In the genomic region with DNA sequence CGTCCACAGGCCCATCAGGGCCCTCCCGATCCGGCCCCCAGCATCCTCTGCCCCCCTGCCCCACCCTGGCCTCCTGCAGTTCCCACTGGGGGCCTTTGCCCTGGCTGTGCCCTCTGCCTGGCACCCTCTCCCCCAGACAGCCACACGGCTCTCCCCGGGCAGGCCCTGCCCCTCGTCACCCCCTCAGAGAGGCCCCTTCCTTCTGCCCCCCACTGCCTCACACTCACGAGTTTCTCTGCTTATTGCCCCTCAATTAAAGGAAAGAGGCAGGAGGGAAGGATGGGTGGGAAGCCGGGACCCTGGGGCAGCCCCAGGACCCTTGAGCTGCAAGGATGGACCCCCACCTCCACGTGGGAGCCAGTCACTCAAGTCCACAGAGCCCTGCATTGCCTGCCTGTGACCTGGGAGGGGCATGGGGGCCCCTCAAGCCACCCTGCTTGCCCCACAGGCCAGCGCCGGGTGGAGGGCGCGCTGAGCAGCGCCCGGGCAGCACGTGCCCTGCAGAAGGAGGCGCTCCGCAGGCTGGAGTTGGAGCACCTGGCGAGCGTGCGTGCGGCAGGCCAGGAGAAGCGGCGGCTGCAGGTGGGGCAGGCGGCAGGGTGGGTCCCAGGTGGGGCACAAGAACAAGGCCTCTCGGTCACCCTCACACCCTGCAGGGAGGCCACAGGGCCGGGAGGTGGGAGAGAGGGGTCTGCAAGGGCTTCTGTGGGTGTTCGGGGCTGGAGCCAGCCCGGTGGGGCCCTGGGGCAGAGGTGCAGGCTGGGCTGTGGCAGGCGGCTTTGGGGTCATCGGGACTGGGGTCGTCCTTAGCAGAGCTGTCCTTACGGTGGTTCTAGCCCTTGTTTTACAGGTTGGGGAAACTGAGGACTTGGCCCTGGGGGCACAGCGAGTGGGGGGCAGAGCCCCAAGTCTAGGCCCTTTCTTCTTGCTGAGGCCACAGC, we compare ENCODE assay signal across 17 cellular contexts. TPM values are rescaled to one million over a fixed set of nuclear protein-coding genes. Genes with fewer than 3 reads are reported as not detected.
DNase-seq lines count a peak whose midpoint lies in the region; ATAC-seq, FAIRE-seq and TF ChIP-seq lines count a peak whose summit lies in the region.
"Had no signal": no experiment of that assay in that cellular context is flagged by ENCODE, and none has a peak within 500 bp of the region (broad histone marks: within the 10 kb centered on the region; RNA-seq: fewer than 3 reads in every experiment).

No MANE protein-coding gene starts in this region.

- H3K9me3 Mint-ChIP-seq in activated CD8-positive, alpha-beta T cell treated with anti-CD3 and anti-CD28 coated beads, Interleukin-2, amount 10 ng/mL, durations not matched to agents 7 days and 5 days (ENCODE audit: insufficient read depth): no peaks in the 10 kb centered on the region

- TF ChIP-seq POLR2A in HepG2 (IDR thresholded peaks at IDR 0.05; ENCODE audit: insufficient read depth in 1 of 2, low read depth in 2 of 2, low read length in 2 of 2): no peak

- no peak overlapping the region for H2AFZ ChIP-seq in HepG2 (ENCODE audit: low read length)
- H2AFZ ChIP-seq: GM23248 had no signal

- H3K4me2 ChIP-seq in BLaER1 (peak overlapping the region; percentile 62), HepG2 (ENCODE audit: low read depth, low read length) (peak overlapping the region; percentile 93)

- H3K36me3 ChIP-seq in BLaER1 (no peaks in the 10 kb centered on the region), HepG2 (replicated peaks in 1 of 2; ENCODE audit: control insufficient read depth in 1 of 2, insufficient read depth in 2 of 2, low read length in 2 of 2) (no peaks in the 10 kb centered on the region)
- H3K36me3 ChIP-seq: Peyer's patch had no signal

- CTCF ChIA-PET in HepG2 (lab: Yijun Ruan, JAX; ENCODE audit: low intra/inter-chr PET ratio, low total read pairs): no interaction called here
- CTCF ChIA-PET in activated CD8-positive, alpha-beta T cell treated with anti-CD3 and anti-CD28 coated beads, Interleukin-2, amount 10 ng/mL, durations not matched to agents 7 days and 5 days (lab: Charles Lee): no interaction called here

- H3K9me3 ChIP-seq in BLaER1 (no peaks in the 10 kb centered on the region; the same call in 1 of the 2 replicates), HepG2 (ENCODE audit: low read length) (no peaks in the 10 kb centered on the region)
- H3K9me3 ChIP-seq: Peyer's patch had no signal

- no peak overlapping the region for H3K27ac Mint-ChIP-seq in activated CD8-positive, alpha-beta T cell treated with anti-CD3 and anti-CD28 coated beads, Interleukin-2, amount 10 ng/mL, durations not matched to agents 7 days and 5 days
- H3K27ac Mint-ChIP-seq: CD4-positive, alpha-beta memory T cell had no signal

- no peaks in the 10 kb centered on the region for H3K4me1 Mint-ChIP-seq in activated CD8-positive, alpha-beta T cell treated with anti-CD3 and anti-CD28 coated beads, Interleukin-2, amount 10 ng/mL, durations not matched to agents 7 days and 5 days (ENCODE audit: low read depth)
- H3K4me1 Mint-ChIP-seq: CD4-positive, alpha-beta memory T cell had no signal

- H3K36me3 Mint-ChIP-seq in activated CD8-positive, alpha-beta T cell treated with anti-CD3 and anti-CD28 coated beads, Interleukin-2, amount 10 ng/mL, durations not matched to agents 7 days and 5 days (ENCODE audit: low read depth): no peaks in the 10 kb centered on the region
- H3K36me3 Mint-ChIP-seq: CD4-positive, alpha-beta memory T cell had no signal

- H3K4me1 ChIP-seq in BLaER1: peaks cover 40% of the 10 kb centered on the region
- H3K4me1 ChIP-seq in HepG2 (ENCODE audit: insufficient read depth, low read length): peaks cover 73% of the 10 kb centered on the region

- no peak for DNase-seq in HepG2 (ENCODE audit: low spot score)
- peak; percentile 75 for DNase-seq in posterior vena cava (ENCODE audit: low spot score)
- no peak for DNase-seq in activated CD8-positive, alpha-beta T cell treated with anti-CD3 and anti-CD28 coated beads, Interleukin-2, amount 10 ng/mL, durations not matched to agents 7 days and 5 days
- DNase-seq in NCI-H526 (lab: John Stamatoyannopoulos, UW): no peak
- no peak for DNase-seq in Kasumi-1 (lab: John Stamatoyannopoulos, UW)
- DNase-seq: ACHN; CD4-positive, alpha-beta memory T cell; GDM1; GM23248; NCI-H1105; NCI-H2081; NCI-H446 treated with DMSO at 0.1 percent for 48 hours had no signal

- no peak for ATAC-seq in HepG2
- ATAC-seq in activated CD8-positive, alpha-beta T cell treated with anti-CD3 and anti-CD28 coated beads, Interleukin-2, amount 10 ng/mL, durations not matched to agents 7 days and 5 days: no peak

- no peak for TF ChIP-seq RAD21 in HepG2 (CRISPR knock-in tag; IDR thresholded peaks at IDR 0.05)

- TF ChIP-seq EP300 in HepG2 (IDR thresholded peaks at IDR 0.05; ENCODE audit: low read depth in 2 of 2, low read length in 2 of 2): no peak
- no peak for TF ChIP-seq EP300 in HepG2 (CRISPR knock-in tag; IDR thresholded peaks at IDR 0.05; ENCODE audit: borderline replicate concordance)

- H3K4me3 Mint-ChIP-seq in activated CD8-positive, alpha-beta T cell treated with anti-CD3 and anti-CD28 coated beads, Interleukin-2, amount 10 ng/mL, durations not matched to agents 7 days and 5 days: no peak overlapping the region
- H3K4me3 Mint-ChIP-seq: CD4-positive, alpha-beta memory T cell had no signal

- H4K20me1 ChIP-seq in BLaER1: no peaks in the 10 kb centered on the region
- H4K20me1 ChIP-seq in HepG2 (ENCODE audit: insufficient read depth, low read length): no peaks in the 10 kb centered on the region

- intact Hi-C loops in HepG2 (cut with micrococcal nuclease; ENCODE audit: unreplicated experiment) (loop anchor here (2.0 kb wide), 1 partner anchor 59 kb away; no protein-coding TSS in a partner anchor), posterior vena cava (cut with DNase I) (no loop called here)

- WGBS in HepG2 (ENCODE audit: low lambda C conversion rate): 88% methylated on average over 31 of the region's 34 CpGs

- H3K27me3 ChIP-seq in BLaER1: no peaks in the 10 kb centered on the region
- H3K27me3 ChIP-seq in HepG2 (ENCODE audit: control insufficient read depth in 1 of 2, insufficient read depth in 2 of 2, low read length in 2 of 2): peaks cover 9 to 27% of the 10 kb centered on the region in 2 experiments; a peak in 4 of 5 replicates
- H3K27me3 ChIP-seq: Peyer's patch had no signal

- no peak overlapping the region for H3K9ac ChIP-seq in BLaER1
- peak overlapping the region; percentile 65; the same call in 1 of the 2 replicates for H3K9ac ChIP-seq in HepG2 (ENCODE audit: insufficient read depth, low read depth, low read length)
- H3K9ac ChIP-seq: GM23248 had no signal

- no peaks in the 10 kb centered on the region for H3K79me2 ChIP-seq in HepG2 (ENCODE audit: insufficient read depth, low read length)

- POLR2A ChIA-PET in HepG2 (lab: Yijun Ruan, JAX): interaction anchor here (0.7 to 2.3 kb wide), 2 partner anchors 16 to 54 kb away, joined by 3 to 10 read pairs; no protein-coding TSS in a partner anchor
- POLR2A ChIA-PET in activated CD8-positive, alpha-beta T cell treated with anti-CD3 and anti-CD28 coated beads, Interleukin-2, amount 10 ng/mL, durations not matched to agents 7 days and 5 days (lab: Charles Lee): no interaction called here

- H3K27me3 Mint-ChIP-seq in activated CD8-positive, alpha-beta T cell treated with anti-CD3 and anti-CD28 coated beads, Interleukin-2, amount 10 ng/mL, durations not matched to agents 7 days and 5 days (ENCODE audit: low read depth): peaks cover 2% of the 10 kb centered on the region

- TF ChIP-seq CTCF in C4-2B (conservative IDR thresholded peaks at IDR 0.05) (no peak), HepG2 (CRISPR knock-in tag; IDR thresholded peaks at IDR 0.05) (no peak)

- peak overlapping the region; percentile 49; the same call in 1 of the 2 replicates for H3K27ac ChIP-seq in BLaER1
- H3K27ac ChIP-seq in C4-2B: peak overlapping the region; percentile 87
- peak overlapping the region; percentile 65 for H3K27ac ChIP-seq in HepG2 (ENCODE audit: extremely low read length, insufficient read depth, low read length)
- H3K27ac ChIP-seq: GM23248, Peyer's patch, SK-N-MC had no signal

- in situ Hi-C loops in HepG2 (cut with HindIII; ENCODE audit: extremely low pct_ligation_motif_present, low pct_unique_long_range_greater_than_20kb): no loop called here

- BruUV-seq in HepG2 (replicated peaks; lab: Mats Ljungman, UMichigan): no TSS peak

- H3K4me3 ChIP-seq in BLaER1: no peak overlapping the region
- peak overlapping the region in 1 of 3 experiments; percentile 85; a peak in 3 of 6 replicates for H3K4me3 ChIP-seq in HepG2 (replicated peaks in 1 of 3; ENCODE audit: insufficient read depth in 1 of 3, low read depth in 2 of 3, low read length in 3 of 3)
- H3K4me3 ChIP-seq: GM23248, K562, Peyer's patch, SK-N-MC had no signal

- FAIRE-seq in HepG2 (lab: Jason Lieb, UNC): no peak
- FAIRE-seq: K562 had no signal

TF ChIP-seq in HepG2, 621 proteins besides CTCF, POLR2A, EP300 and RAD21 (continues in another document):
- TF ChIP-seq ZNF124 (CRISPR knock-in tag; IDR thresholded peaks at IDR 0.05): no peak

RNA-seq across cellular contexts. Expression of a gene that starts 30.5 kb away (rescaled TPM):
- 0.15 TPM in 1 of 2 replicates, not detected in the other for total RNA-seq in HepG2 (2016; rRNA removed; fragmentation: Illumina TruSeq; extraction: Trizol)
- 0.09 and 0.10 TPM in 2 replicates for total RNA-seq in HepG2 (2016; cell fraction: cytosol; rRNA removed; fragmentation: Illumina TruSeq; extraction: Trizol; ENCODE audit: low read depth)
- total RNA-seq in HepG2 (2016; cell fraction: insoluble cytoplasmic fraction; rRNA removed; fragmentation: Illumina TruSeq; extraction: Trizol): 0.03 and 0.26 TPM in 2 replicates
- 0.10 and 0.12 TPM in 2 replicates for total RNA-seq in HepG2 (2016; cell fraction: membrane; rRNA removed; fragmentation: Illumina TruSeq; extraction: Trizol)
- total RNA-seq in HepG2 (2016; cell fraction: nucleus; rRNA removed; fragmentation: Illumina TruSeq; extraction: Trizol): 0.13 and 0.62 TPM in 2 replicates
- 0.35 and 0.65 TPM in 2 replicates for polyA plus RNA-seq in HepG2 (2011; rRNA removed)
- 0.06 and 0.32 TPM in 2 replicates for polyA plus RNA-seq in HepG2 (2011; cell fraction: cytosol; rRNA removed)
- polyA plus RNA-seq in HepG2 (2011; cell fraction: nucleus; rRNA removed): 1.2 and 1.4 TPM in 2 replicates
- 0.31 and 0.46 TPM in 2 replicates for polyA plus RNA-seq in HepG2 (2012)
- 0.03 and 0.10 TPM in 2 replicates for polyA plus RNA-seq in HepG2 (2016; cell fraction: cytosol; fragmentation: Illumina TruSeq; extraction: Trizol; ENCODE audit: low read depth)
- 0.04 and 0.24 TPM in 2 replicates for polyA plus RNA-seq in HepG2 (2016; cell fraction: insoluble cytoplasmic fraction; fragmentation: Illumina TruSeq; extraction: Trizol; ENCODE audit: low read depth)
- polyA plus RNA-seq in HepG2 (2016; cell fraction: membrane; fragmentation: Illumina TruSeq; extraction: Trizol; ENCODE audit: low read depth): 0.02 and 0.09 TPM in 2 replicates
- polyA plus RNA-seq in HepG2 (2016; cell fraction: nucleus; fragmentation: Illumina TruSeq; extraction: Trizol; ENCODE audit: insufficient read depth, low read depth): 0.19 and 1.7 TPM in 2 replicates
- polyA minus RNA-seq in HepG2 (2011; rRNA and poly(A)+ RNA removed; ENCODE audit: low replicate concordance): 0.96 and 3.2 TPM in 2 replicates
- 0.44 and 0.79 TPM in 2 replicates for polyA minus RNA-seq in HepG2 (2011; cell fraction: cytosol; rRNA and poly(A)+ RNA removed)
- polyA minus RNA-seq in HepG2 (2011; cell fraction: nucleus; rRNA and poly(A)+ RNA removed): 0.52 and 0.99 TPM in 2 replicates
- total RNA-seq in posterior vena cava: 10 to 100 TPM; 39.7 to 62.7 TPM
- 1 to 10 TPM; 3.4 to 3.5 TPM for total RNA-seq in activated CD8-positive, alpha-beta T cell treated with anti-CD3 and anti-CD28 coated beads, Interleukin-2, amount 10 ng/mL, durations not matched to agents 7 days and 5 days

Comparison
In these comparisons a context has a peak if more than half of its experiments do, and no peak if none do; other contexts are left out.
1. RNA of a gene that starts 30.5 kb away (total RNA-seq): 39.7 to 62.7 TPM in posterior vena cava; 3.4 to 3.5 TPM in activated CD8-positive, alpha-beta T cell treated with anti-CD3 and anti-CD28 coated beads, Interleukin-2, amount 10 ng/mL, durations not matched to agents 7 days and 5 days and 0.03 to 0.62 TPM in HepG2; every median in the first group is over 4 times any median in the second.
2. Peak in every context shown above with its lines, with median percentiles within 50 percentile points of each other: H3K27ac ChIP-seq.